8 cellular contexts compared by ENCODE assay signal in genomic region chr15:61834076-61834697, GRCh38.
A peak's percentile ranks its signal among the peaks of the same experiment; 100 is the strongest.
DNase-seq lines count a peak whose midpoint lies in the region; ATAC-seq and TF ChIP-seq lines count a peak whose summit lies in the region.

No MANE protein-coding gene starts in this region.

- H3K27me3 Mint-ChIP-seq in activated naive CD4-positive, alpha-beta T cell treated with anti-CD3 and anti-CD28 coated beads for 36 hours (ENCODE audit: low read depth): peaks cover 18% of the 10 kb centered on the region
- H3K27me3 Mint-ChIP-seq in glutamatergic neuron (ENCODE audit: unreplicated experiment): peaks cover 3% of the 10 kb centered on the region

- H3K36me3 ChIP-seq in upper lobe of right lung: no peaks in the 10 kb centered on the region

- ATAC-seq in SK-N-SH treated with all-trans-retinoic acid at 6 μM for 48 hours (peak; percentile 83), upper lobe of right lung (peak; percentile 90)

- no peaks in the 10 kb centered on the region for H3K27me3 ChIP-seq in upper lobe of right lung

- TF ChIP-seq CTCF in AG09319 (IDR thresholded peaks at IDR 0.05; ENCODE audit: low read depth, low read length): peak; percentile 98
- peak; percentile 91 for TF ChIP-seq CTCF in NB4 (IDR thresholded peaks at IDR 0.05; ENCODE audit: low read depth, low read length)
- TF ChIP-seq CTCF in glutamatergic neuron (IDR thresholded peaks at IDR 0.05; ENCODE audit: partially characterized antibody, unreplicated experiment): peak; percentile 100
- TF ChIP-seq CTCF in upper lobe of right lung (IDR thresholded peaks at IDR 0.05): peak; percentile 98

- CTCF ChIA-PET in activated naive CD4-positive, alpha-beta T cell treated with anti-CD3 and anti-CD28 coated beads for 36 hours (lab: Charles Lee): interaction anchor here (0.7 to 2.4 kb wide), 32 partner anchors 8 to 675 kb away, joined by 3 to 13 read pairs (median 4); no protein-coding TSS in a partner anchor

- DNase-seq in AG09319 (ENCODE audit: extremely low read depth, low read depth): peak; percentile 23
- DNase-seq in GM19240 (ENCODE audit: insufficient read length, low spot score): peak; percentile 50
- DNase-seq in NB4 (ENCODE audit: low read depth): peak; percentile 71
- peak; percentile 83 for DNase-seq in activated naive CD4-positive, alpha-beta T cell treated with anti-CD3 and anti-CD28 coated beads for 36 hours
- DNase-seq in glutamatergic neuron: peak; percentile 92
- DNase-seq in posterior cingulate gyrus: peak; percentile 66 to 98 (median 90)
- DNase-seq in upper lobe of right lung: peak; percentile 87

- TF ChIP-seq POLR2A in NB4 (IDR thresholded peaks at IDR 0.05; ENCODE audit: extremely low read depth, insufficient read length): no peak

- H3K9me3 ChIP-seq in upper lobe of right lung: no peaks in the 10 kb centered on the region

- H3K9me3 Mint-ChIP-seq in activated naive CD4-positive, alpha-beta T cell treated with anti-CD3 and anti-CD28 coated beads for 36 hours: no peaks in the 10 kb centered on the region
- H3K9me3 Mint-ChIP-seq in glutamatergic neuron (ENCODE audit: unreplicated experiment): no peaks in the 10 kb centered on the region

- no peak overlapping the region for H3K27ac ChIP-seq in upper lobe of right lung

- no peak overlapping the region for H3K4me3 ChIP-seq in NB4 (ENCODE audit: low read depth, low read length)
- no peak overlapping the region for H3K4me3 ChIP-seq in upper lobe of right lung

- no peaks in the 10 kb centered on the region for H3K4me1 ChIP-seq in upper lobe of right lung

- no peak overlapping the region for H3K27ac Mint-ChIP-seq in activated naive CD4-positive, alpha-beta T cell treated with anti-CD3 and anti-CD28 coated beads for 36 hours
- peak overlapping the region; percentile 4 for H3K27ac Mint-ChIP-seq in glutamatergic neuron (ENCODE audit: unreplicated experiment)

- H3K36me3 Mint-ChIP-seq in activated naive CD4-positive, alpha-beta T cell treated with anti-CD3 and anti-CD28 coated beads for 36 hours (ENCODE audit: low read depth): no peaks in the 10 kb centered on the region
- H3K36me3 Mint-ChIP-seq in glutamatergic neuron (ENCODE audit: unreplicated experiment): no peaks in the 10 kb centered on the region

- no peaks in the 10 kb centered on the region for H3K4me1 Mint-ChIP-seq in activated naive CD4-positive, alpha-beta T cell treated with anti-CD3 and anti-CD28 coated beads for 36 hours (ENCODE audit: low read depth)
- H3K4me1 Mint-ChIP-seq in glutamatergic neuron (ENCODE audit: low read depth, unreplicated experiment): peaks cover 9% of the 10 kb centered on the region

- intact Hi-C loops in activated naive CD4-positive, alpha-beta T cell treated with anti-CD3 and anti-CD28 coated beads for 36 hours (cut with micrococcal nuclease): loop anchor here (1.0 to 10.0 kb wide), 4 partner anchors 667 to 1472 kb away; no protein-coding TSS in a partner anchor
- intact Hi-C loops in posterior cingulate gyrus (cut with DNase I) (loop anchor here (2.0 to 10.0 kb wide), 2 partner anchors 639 to 1247 kb away; no protein-coding TSS in a partner anchor), upper lobe of right lung (cut with DNase I) (no loop called here)

- H3K4me3 Mint-ChIP-seq in activated naive CD4-positive, alpha-beta T cell treated with anti-CD3 and anti-CD28 coated beads for 36 hours: no peak overlapping the region
- no peak overlapping the region for H3K4me3 Mint-ChIP-seq in glutamatergic neuron (ENCODE audit: unreplicated experiment)

TF ChIP-seq in SK-N-SH treated with all-trans-retinoic acid at 6 μM for 48 hours, 23 proteins besides CTCF, POLR2A, EP300 and RAD21:
- no peak for TF ChIP-seq ARNTL (CRISPR knock-in tag; IDR thresholded peaks at IDR 0.05; ENCODE audit: borderline replicate concordance, low read depth)

Comparison
In these comparisons a context has a peak if more than half of its experiments do, and no peak if none do; other contexts are left out.
1. DNase-seq: peak in every context shown above with its lines; median percentile 92 in glutamatergic neuron; 90 in posterior cingulate gyrus; 87 in upper lobe of right lung; 83 in activated naive CD4-positive, alpha-beta T cell treated with anti-CD3 and anti-CD28 coated beads for 36 hours; 71 in NB4; 50 in GM19240; 23 in AG09319.